Comparison of ENCODE assay signal across 8 cellular contexts in the genomic region with DNA sequence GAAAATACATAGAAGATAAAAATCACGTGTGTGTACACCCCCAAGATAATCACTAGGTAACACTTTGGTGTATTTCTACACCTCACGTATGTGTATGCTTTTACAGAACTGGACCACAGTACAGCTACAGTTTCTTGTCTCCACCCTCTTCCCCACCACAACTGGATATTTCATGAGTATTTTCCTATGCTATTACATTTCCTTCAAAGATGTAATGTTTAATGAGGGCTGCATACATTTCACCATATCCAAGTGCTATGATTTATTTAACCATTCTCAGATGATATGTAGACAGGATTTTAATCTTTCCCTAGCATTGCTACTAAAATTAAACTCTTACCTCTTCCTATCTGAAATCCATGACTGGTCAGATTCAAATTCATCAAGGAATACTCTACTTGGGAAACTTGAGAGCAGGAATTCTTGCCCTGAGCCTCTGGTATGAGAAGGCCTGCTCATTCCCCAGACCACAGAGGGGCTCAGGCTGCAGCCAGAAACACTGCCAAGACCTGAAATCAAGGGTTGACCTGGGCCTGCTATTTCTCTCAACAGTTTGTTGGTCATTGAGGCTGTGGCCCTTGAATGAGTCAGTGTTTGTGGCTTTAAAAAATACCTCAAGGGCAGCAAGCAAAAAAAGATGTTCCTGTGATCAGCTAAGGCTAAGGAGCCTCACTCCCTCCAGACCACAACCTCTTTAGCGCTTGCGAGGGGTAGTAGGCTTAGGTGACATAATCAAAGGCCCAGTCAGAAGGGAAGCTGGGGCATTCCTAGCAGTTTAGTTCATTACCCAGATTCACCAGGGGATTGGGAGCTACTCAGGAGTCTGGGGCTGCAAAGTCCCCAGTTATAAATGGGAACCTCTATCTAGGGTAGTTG. TPM values are rescaled to one million over a fixed set of nuclear protein-coding genes. Genes with fewer than 3 reads are reported as not detected.
DNase-seq lines count a peak whose midpoint lies in the region; ATAC-seq and TF ChIP-seq lines count a peak whose summit lies in the region.

No MANE protein-coding gene starts in this region.

- H2BK5ac ChIP-seq in neuronal stem cell (ENCODE audit: low read length) = no peak overlapping the region

- H2BK12ac ChIP-seq in neuronal stem cell (ENCODE audit: low read length) = no peak overlapping the region

- no CpG with 5 or more reads among the region's 4 CpGs for WGBS in neuronal stem cell (ENCODE audit: extremely low coverage in 2 of 2, insufficient read length in 2 of 2, insufficient replicate concordance in 1 of 2), 2 donors
- 73% methylated on average over 4 of the region's 4 CpGs for WGBS in esophagus muscularis mucosa

- no peak overlapping the region for H2BK120ac ChIP-seq in neuronal stem cell (ENCODE audit: low read depth, low read length)

- H3K4ac ChIP-seq in neuronal stem cell (ENCODE audit: low read length) = no peak overlapping the region

- intact Hi-C loops in esophagus muscularis mucosa (cut with DNase I) = no loop called here

- H3K4me3 ChIP-seq in SJCRH30 = no peak overlapping the region
- H3K4me3 ChIP-seq in neuronal stem cell (ENCODE audit: low read length in 2 of 2) = no peak overlapping the region
- H3K4me3 ChIP-seq in Peyer's patch = no peak overlapping the region
- H3K4me3 ChIP-seq in esophagus muscularis mucosa = no peak overlapping the region

- H3K9me3 ChIP-seq in SJCRH30 (replicated peaks) (no peaks in the 10 kb centered on the region), neuronal stem cell (replicated peaks in 1 of 2; ENCODE audit: control insufficient read depth in 2 of 2, insufficient read depth in 1 of 2, low read depth in 1 of 2, low read length in 2 of 2) (no peaks in the 10 kb centered on the region), Peyer's patch (no peaks in the 10 kb centered on the region), esophagus muscularis mucosa (no peaks in the 10 kb centered on the region)

- H3K4me1 ChIP-seq in SJCRH30 (peaks cover 9% of the 10 kb centered on the region), neuronal stem cell (ENCODE audit: control insufficient read depth in 2 of 2, insufficient read depth in 1 of 2, low read depth in 1 of 2, low read length in 2 of 2) (peaks cover 5 to 13% of the 10 kb centered on the region in 2 donors), Peyer's patch (no peaks in the 10 kb centered on the region), esophagus muscularis mucosa (peaks cover 0 to 6% (median 0%) of the 10 kb centered on the region in 4 donors)

- H3K79me1 ChIP-seq in neuronal stem cell (ENCODE audit: low read depth, low read length) = no peaks in the 10 kb centered on the region

- DNase-seq in SJCRH30 (peak; percentile 66 to 68), neuronal stem cell (ENCODE audit: low spot score) (no peak), Ammon's horn (ENCODE audit: low spot score) (no peak), NCI-H1105 treated with DMSO at 0.1 percent for 48 hours (lab: John Stamatoyannopoulos, UW) (no peak), Peyer's patch (no peak), esophagus muscularis mucosa (ENCODE audit: extremely low spot score) (no peak)

- H2AFZ ChIP-seq in neuronal stem cell (ENCODE audit: low read length) = peak overlapping the region; percentile 7

- no peak overlapping the region for H3K9ac ChIP-seq in neuronal stem cell (ENCODE audit: low read depth, low read length, poor library complexity)

- H3K36me3 ChIP-seq in SJCRH30 = no peaks in the 10 kb centered on the region
- H3K36me3 ChIP-seq in neuronal stem cell (replicated peaks in 1 of 2; ENCODE audit: control insufficient read depth in 2 of 2, insufficient read depth in 2 of 2, low read length in 2 of 2) = no peaks in the 10 kb centered on the region
- H3K36me3 ChIP-seq in Peyer's patch = no peaks in the 10 kb centered on the region
- H3K36me3 ChIP-seq in esophagus muscularis mucosa = no peaks in the 10 kb centered on the region

- TF ChIP-seq CTCF in Peyer's patch (IDR thresholded peaks at IDR 0.05) (no peak), esophagus muscularis mucosa (IDR thresholded peaks at IDR 0.05) (no peak)

- H2AK5ac ChIP-seq in neuronal stem cell (ENCODE audit: low read depth, low read length) = no peak overlapping the region

- H3K23ac ChIP-seq in neuronal stem cell (ENCODE audit: low read depth, low read length, poor library complexity) = no peak overlapping the region

- peak; percentile 86 for ATAC-seq in GM18861 (IDR thresholded peaks at IDR 0.05; ENCODE audit: unreplicated experiment)
- peak; percentile 87 for ATAC-seq in HG02884 (IDR thresholded peaks at IDR 0.05; ENCODE audit: unreplicated experiment)

- no peaks in the 10 kb centered on the region for H3K27me3 ChIP-seq in SJCRH30
- no peaks in the 10 kb centered on the region for H3K27me3 ChIP-seq in neuronal stem cell (ENCODE audit: control insufficient read depth in 3 of 3, insufficient read depth in 3 of 3, low read depth in 1 of 3, low read length in 3 of 3)
- H3K27me3 ChIP-seq in Peyer's patch = no peaks in the 10 kb centered on the region
- H3K27me3 ChIP-seq in esophagus muscularis mucosa = no peaks in the 10 kb centered on the region

- no peak overlapping the region for H4K8ac ChIP-seq in neuronal stem cell (ENCODE audit: low read depth, low read length)

- no peak overlapping the region for H3K14ac ChIP-seq in neuronal stem cell (ENCODE audit: low read length)

- H3K4me2 ChIP-seq in neuronal stem cell (ENCODE audit: insufficient read depth, low read length, poor library complexity, severe bottlenecking) = no peak overlapping the region

- H3K18ac ChIP-seq in neuronal stem cell (ENCODE audit: low read length) = no peak overlapping the region

- no peak for TF ChIP-seq POLR2A in Peyer's patch (IDR thresholded peaks at IDR 0.05)
- no peak for TF ChIP-seq POLR2A in esophagus muscularis mucosa (IDR thresholded peaks at IDR 0.05; ENCODE audit: low read depth)

- H2BK15ac ChIP-seq in neuronal stem cell (ENCODE audit: low read length) = no peak overlapping the region

- H3K27ac ChIP-seq in SJCRH30 = peak overlapping the region; percentile 18; the same call in 1 of the 2 replicates
- H3K27ac ChIP-seq in neuronal stem cell (replicated peaks; ENCODE audit: low read length) = no peak overlapping the region
- no peak overlapping the region for H3K27ac ChIP-seq in Peyer's patch
- H3K27ac ChIP-seq in esophagus muscularis mucosa (replicated peaks in 1 of 4) = no peak overlapping the region

- H4K91ac ChIP-seq in neuronal stem cell (ENCODE audit: low read depth, low read length, poor library complexity) = no peak overlapping the region

- no peak for TF ChIP-seq EP300 in esophagus muscularis mucosa (IDR thresholded peaks at IDR 0.05)

RNA-seq across cellular contexts. Expression of gene ABTB2, which starts 55.5 kb away (rescaled TPM):
- 0.83 and 1.1 TPM in 2 replicates for total RNA-seq in SJCRH30 (2014; rRNA removed; shearing (Covaris generic))
- 0.89 TPM for polyA plus RNA-seq in neuronal stem cell (2013, experiment 1 of 2)
- 0.94 TPM for polyA plus RNA-seq in neuronal stem cell (2013, experiment 2 of 2)
- total RNA-seq in Peyer's patch (10 to 100 TPM in 3 of 4 donors, 1 to 10 TPM in 1; 5.0 to 44.1 (median 33.0) TPM), esophagus muscularis mucosa (1 to 10 TPM; 5.0 to 8.0 (median 7.2) TPM)

Comparison
In these comparisons a context has a peak if more than half of its experiments do, and no peak if none do; other contexts are left out.
1. DNase-seq: peak in SJCRH30 (2 of 2); none in neuronal stem cell (single experiment), Ammon's horn (single experiment), NCI-H1105 treated with DMSO at 0.1 percent for 48 hours (single experiment), Peyer's patch (0 of 3) and esophagus muscularis mucosa (single experiment).